Comparison of ENCODE assay signal across 1 cellular context in the genomic region with DNA sequence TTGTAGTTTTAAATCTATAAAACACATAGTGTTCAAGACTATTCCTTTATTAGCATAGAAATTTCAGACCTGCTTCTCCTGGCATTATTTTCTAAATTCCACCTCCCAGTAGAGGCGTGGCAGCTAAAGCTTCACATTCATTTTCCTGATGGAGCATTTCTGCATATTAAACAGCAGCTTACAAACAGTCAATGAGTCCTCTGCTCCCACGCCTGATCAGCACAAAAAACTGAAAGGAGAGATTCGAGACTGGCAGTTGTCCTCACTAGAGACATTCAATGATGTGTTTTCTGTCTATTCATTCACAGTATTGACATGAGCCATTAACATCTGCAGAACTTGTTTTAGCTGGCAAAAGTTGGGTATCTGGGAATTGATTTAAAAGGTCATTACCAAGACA.
TF ChIP-seq lines count a peak whose summit lies in the region.

No MANE protein-coding gene starts in this region.

TF ChIP-seq in H1, 55 proteins besides CTCF, POLR2A, EP300 and RAD21 (continued from another document):
- TF ChIP-seq BRCA1 (IDR thresholded peaks at IDR 0.05; ENCODE audit: low read depth, low read length): no peak
- TF ChIP-seq SIRT6 (IDR thresholded peaks at IDR 0.05; ENCODE audit: low read length): no peak
- TF ChIP-seq SIN3A (conservative IDR thresholded peaks at IDR 0.05 in 1 of 2, IDR thresholded peaks at IDR 0.05 in 1 of 2; ENCODE audit: low read depth in 1 of 2, low read length in 2 of 2): no peak
- no peak for TF ChIP-seq POU5F1 (IDR thresholded peaks at IDR 0.05; ENCODE audit: low read depth, low read length)
- TF ChIP-seq SRF (IDR thresholded peaks at IDR 0.05; ENCODE audit: low read depth, low read length): no peak
- TF ChIP-seq RBBP5 (IDR thresholded peaks at IDR 0.05; ENCODE audit: borderline replicate concordance, low read depth, low read length): no peak
- no peak for TF ChIP-seq SAP30 (IDR thresholded peaks at IDR 0.05; ENCODE audit: insufficient read depth, insufficient replicate concordance, low read length)
- TF ChIP-seq TAF1 (IDR thresholded peaks at IDR 0.05; ENCODE audit: low read depth, low read length): no peak
- no peak for TF ChIP-seq RNF2 (IDR thresholded peaks at IDR 0.05; ENCODE audit: borderline replicate concordance, low read depth, low read length, missing control alignments, poor library complexity, severe bottlenecking)
- no peak for TF ChIP-seq GTF2F1 (IDR thresholded peaks at IDR 0.05; ENCODE audit: borderline replicate concordance, low read depth, low read length)
- TF ChIP-seq CHD2 (IDR thresholded peaks at IDR 0.05; ENCODE audit: low read length): no peak
- TF ChIP-seq CREB1 (IDR thresholded peaks at IDR 0.05): no peak
